In the genomic region with DNA sequence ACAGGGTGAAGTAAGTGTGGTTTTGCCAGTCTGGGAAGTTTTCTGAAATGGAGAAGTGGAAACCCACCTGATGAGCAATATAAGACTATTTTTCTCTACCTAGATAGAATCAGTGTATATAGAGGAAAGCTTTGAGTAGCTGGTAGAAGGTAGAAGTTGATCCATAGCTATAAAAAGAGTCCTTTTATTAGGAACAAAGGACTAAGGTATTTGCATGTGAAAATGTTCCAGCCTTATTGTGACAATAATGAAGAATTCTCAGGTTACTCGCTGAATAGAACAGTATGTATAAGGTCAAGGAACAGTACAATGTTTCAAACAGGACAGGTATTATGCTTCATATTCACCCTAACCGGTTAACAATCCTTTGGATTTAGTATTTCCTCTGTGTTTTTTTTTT, we compare ENCODE assay signal across 3 cellular contexts.
"Had no signal": no experiment of that assay in that cellular context is flagged by ENCODE, and none has a peak within 500 bp of the region (broad histone marks: within the 10 kb centered on the region; RNA-seq: fewer than 3 reads in every experiment).

No MANE protein-coding gene starts in this region.

- H3K4me3 ChIP-seq: GM12878 had no signal

- DNase-seq: GDM1, GF-D8 had no signal
